In genomic region chr9:14956162-14956561, GRCh38 we compare ENCODE assay signal across 1 cellular context.
TF ChIP-seq lines count a peak whose summit lies in the region.

No MANE protein-coding gene starts in this region.

TF ChIP-seq in SK-N-SH, 30 proteins besides CTCF, POLR2A, EP300 and RAD21 (continued from another document):
- TF ChIP-seq IRF3 (IDR thresholded peaks at IDR 0.05; ENCODE audit: low read depth, low read length): no peak
- TF ChIP-seq ELF1 (IDR thresholded peaks at IDR 0.05): no peak
- TF ChIP-seq ZBTB33 (IDR thresholded peaks at IDR 0.05; ENCODE audit: borderline replicate concordance, low read depth): no peak
